8 cellular contexts compared by ENCODE assay signal in genomic region chr16:73048292-73049050, GRCh38. TPM values are rescaled to one million over a fixed set of nuclear protein-coding genes. Genes with fewer than 3 reads are reported as not detected.
DNase-seq lines count a peak whose midpoint lies in the region; ATAC-seq, FAIRE-seq and TF ChIP-seq lines count a peak whose summit lies in the region.

No MANE protein-coding gene starts in this region.

- in situ Hi-C loops in GM12878 (cut with MboI), result no loop called here

- no peak for TF ChIP-seq RAD21 in GM12878 (IDR thresholded peaks at IDR 0.05; ENCODE audit: insufficient read depth, low read depth, low read length)

- DNase-seq in GM12891 (ENCODE audit: insufficient read length, low spot score), result no peak
- DNase-seq in GM12878 (ENCODE audit: low read depth, low spot score), result no peak
- DNase-seq in testis, result peak; percentile 32
- no peak for DNase-seq in globus pallidus (ENCODE audit: low spot score)
- no peak for DNase-seq in NCI-H1930 (lab: John Stamatoyannopoulos, UW)

- intact Hi-C loops in GM12878 (cut with micrococcal nuclease; ENCODE audit: unreplicated experiment), result no loop called here
- intact Hi-C loops in testis (cut with DNase I; ENCODE audit: low total_unique reads), result no loop called here

- SMC1A ChIA-PET in GM12878 (lab: Charles Lee; ENCODE audit: uncharacterized antibody, unreplicated experiment), result interaction anchor here (1.0 to 2.4 kb wide), 5 partner anchors 10 to 216 kb away, joined by 4 to 13 read pairs (median 11); no protein-coding TSS in a partner anchor

- peak overlapping the region; percentile 67 for H3K27ac ChIP-seq in GM12878 (ENCODE audit: control insufficient read depth, insufficient read depth)
- H3K27ac ChIP-seq in layer of hippocampus (ENCODE audit: low read depth, low read length), result peak overlapping the region; percentile 84
- H3K27ac ChIP-seq in testis, result peak overlapping the region in 1 of 2 donors; percentile 84

- 0 out of 6 replicates have a peak, but pooled peaks of 1 of the 3 experiments have one; percentile 7 for TF ChIP-seq CTCF in GM12878 (IDR thresholded peaks at IDR 0.05 in 2 of 3, conservative IDR thresholded peaks at IDR 0.05 in 1 of 3; ENCODE audit: control insufficient read depth in 2 of 3, extremely low read depth in 1 of 3, insufficient read depth in 1 of 3, low read depth in 3 of 3, low read length in 3 of 3)
- peak in 1 of 3 experiments; percentile 4 for TF ChIP-seq CTCF in testis (IDR thresholded peaks at IDR 0.05)

- 25% methylated on average over 21 of the region's 56 CpGs for WGBS in GM12878 (ENCODE audit: insufficient coverage, insufficient replicate concordance, low lambda C conversion rate, missing lambda C conversion rate)
- 8 to 21% methylated on average over 11 to 26 of the region's 56 CpGs for WGBS in testis, 2 donors

- H3K79me2 ChIP-seq in GM12878 (ENCODE audit: control insufficient read depth, insufficient read depth, low read length), result peaks cover 14% of the 10 kb centered on the region

- H3K9me3 ChIP-seq in GM12878 (replicated peaks; ENCODE audit: control insufficient read depth, insufficient read depth, low read length), result no peaks in the 10 kb centered on the region
- H3K9me3 ChIP-seq in testis, result no peaks in the 10 kb centered on the region

- H4K20me1 ChIP-seq in GM12878 (ENCODE audit: control insufficient read depth, insufficient read depth), result no peaks in the 10 kb centered on the region

- H3K36me3 ChIP-seq in GM12878 (ENCODE audit: control insufficient read depth in 2 of 2, insufficient read depth in 2 of 2, low read length in 1 of 2) (no peaks in the 10 kb centered on the region), testis (ENCODE audit: low read depth, missing control alignments) (no peaks in the 10 kb centered on the region)

- BruUV-seq in GM12878 (replicated peaks; lab: Mats Ljungman, UMichigan), result no TSS peak

- peak overlapping the region; percentile 40 for H2AFZ ChIP-seq in GM12878 (ENCODE audit: control insufficient read depth, low read depth, low read length)

- H3K9ac ChIP-seq in GM12878 (ENCODE audit: control insufficient read depth, insufficient read depth, low read length), result peak overlapping the region; percentile 69

- TF ChIP-seq EP300 in GM12878 (IDR thresholded peaks at IDR 0.05; ENCODE audit: borderline replicate concordance in 1 of 2, control insufficient read depth in 1 of 2, low read depth in 2 of 2, low read length in 2 of 2), result no peak

- RAD21 ChIA-PET in GM12878 (lab: Charles Lee; ENCODE audit: unreplicated experiment), result interaction anchor here (1.1 to 2.4 kb wide), 4 partner anchors 11 to 216 kb away, joined by 3 to 20 read pairs (median 6); no protein-coding TSS in a partner anchor

- H3K4me3 ChIP-seq in GM12878 (peak overlapping the region; percentile 80), testis (peak overlapping the region; percentile 63 to 67)

- peak; percentile 2 for ATAC-seq in HG03342 (IDR thresholded peaks at IDR 0.05; ENCODE audit: unreplicated experiment)
- ATAC-seq in GM12878, result peak; percentile 7
- no peak for ATAC-seq in GM21515 (IDR thresholded peaks at IDR 0.05; ENCODE audit: unreplicated experiment)

- no peak for TF ChIP-seq POLR2A in GM12891 (IDR thresholded peaks at IDR 0.05; ENCODE audit: low read depth, low read length)
- TF ChIP-seq POLR2A in GM12878 (IDR thresholded peaks at IDR 0.05; ENCODE audit: low read depth, low read length), result no peak
- TF ChIP-seq POLR2A in testis (IDR thresholded peaks at IDR 0.05), result no peak

- H3K4me1 ChIP-seq in GM12878 (ENCODE audit: control insufficient read depth, insufficient read depth, low read length), result peaks cover 19% of the 10 kb centered on the region
- peaks cover 14% of the 10 kb centered on the region for H3K4me1 ChIP-seq in testis

- H3K27me3 ChIP-seq in GM12878 (replicated peaks in 1 of 2; ENCODE audit: control insufficient read depth in 2 of 2, insufficient read depth in 2 of 2, low read length in 1 of 2) (no peaks in the 10 kb centered on the region), layer of hippocampus (ENCODE audit: control insufficient read depth, insufficient read depth, low read length) (no peaks in the 10 kb centered on the region), testis (no peaks in the 10 kb centered on the region)

- POLR2A ChIA-PET in GM12878 (lab: Charles Lee), result interaction anchor here (1.1 kb wide), 1 partner anchor 11 kb away, joined by 4 read pairs; no protein-coding TSS in a partner anchor

- CTCF ChIA-PET in GM12878 (lab: Yijun Ruan, JAX), result interaction anchor here (0.9 to 11.3 kb wide), 5 partner anchors 11 to 458 kb away, joined by 3 to 57 read pairs (median 4); no protein-coding TSS in a partner anchor

- FAIRE-seq in GM12891 (lab: Jason Lieb, UNC) (no peak), GM12878 (lab: Jason Lieb, UNC) (no peak)

- H3K4me2 ChIP-seq in GM12878 (ENCODE audit: control insufficient read depth, insufficient read depth), result peak overlapping the region; percentile 75

TF ChIP-seq in GM12891, 5 proteins besides CTCF, POLR2A, EP300 and RAD21:
- TF ChIP-seq TAF1 (IDR thresholded peaks at IDR 0.05; ENCODE audit: low read depth, low read length), result no peak
- peak; percentile 20; the same call in 1 of the 2 replicates for TF ChIP-seq SPI1 (IDR thresholded peaks at IDR 0.05; ENCODE audit: low read depth, low read length)

TF ChIP-seq in GM12878, 131 proteins besides CTCF, POLR2A, EP300 and RAD21 (continues in another document):
- TF ChIP-seq MLLT1 (IDR thresholded peaks at IDR 0.05), result peak; percentile 73
- TF ChIP-seq ZBTB40 (IDR thresholded peaks at IDR 0.05; ENCODE audit: borderline replicate concordance), result peak; percentile 21; the same call in 1 of the 2 replicates

RNA-seq across cellular contexts. Expression of gene ZFHX3, which starts 0.5 kb away (rescaled TPM):
- 2.8 TPM for polyA plus RNA-seq in GM12891 (2012; ENCODE audit: low read depth, missing spikeins)
- 31.8 and 32.2 TPM in 2 replicates for total RNA-seq in GM12878 (2013; cell fraction: nucleolus; rRNA removed)
- total RNA-seq in GM12878 (2014; rRNA removed) (1.5 and 1.6 TPM in 2 replicates), GM12878 (2014; rRNA removed; fragmentation: Illumina TruSeq; extraction: Trizol) (1.4 and 2.4 TPM in 2 replicates), GM12878 (2021) (7.8 and 8.6 TPM in 2 replicates), testis (10 to 100 TPM; 15.7 to 19.9 TPM)
- polyA plus RNA-seq in GM12878 (2011; ENCODE audit: low read depth), result 1.5 TPM
- polyA plus RNA-seq in GM12878 (2011; rRNA removed) (1.3 and 1.5 TPM in 2 replicates), GM12878 (2014; fragmentation: Illumina TruSeq; extraction: Trizol) (3.2 and 3.4 TPM in 2 replicates), GM12878 (2014; fragmentation: Nextera tagmentation; extraction: Ambion mirVana) (1 to 10 TPM in 1 of 2 experiments, under 1 TPM in 1; 0.68 to 3.5 TPM), GM12878 (2014; rRNA removed) (2.1 and 2.4 TPM in 2 replicates), GM12878 (2016; fragmentation: Nextera tagmentation; extraction: Ambion mirVana) (1 to 10 TPM; 2.0 to 2.8 TPM), testis (ENCODE audit: insufficient read depth, low read depth, low replicate concordance) (3.3 TPM)
- polyA plus RNA-seq in GM12878 (2011; cell fraction: cytosol; rRNA removed), result 0.79 and 0.90 TPM in 2 replicates
- polyA plus RNA-seq in GM12878 (2011; cell fraction: nucleus; rRNA removed), result 1.6 and 2.4 TPM in 2 replicates
- polyA plus RNA-seq in GM12878 (2012), result 2.3 and 3.5 TPM in 2 replicates
- polyA minus RNA-seq in GM12878 (2011; rRNA and poly(A)+ RNA removed), result 5.3 and 6.6 TPM in 2 replicates
- polyA minus RNA-seq in GM12878 (2011; cell fraction: cytosol; rRNA and poly(A)+ RNA removed), result 2.9 and 3.2 TPM in 2 replicates
- polyA minus RNA-seq in GM12878 (2011; cell fraction: nucleus; rRNA and poly(A)+ RNA removed), result 6.0 and 15.7 TPM in 2 replicates
